Comparison of ENCODE assay signal across 21 cellular contexts in genomic region chr17:15269087-15269486, GRCh38. TPM values are rescaled to one million over a fixed set of nuclear protein-coding genes. Genes with fewer than 3 reads are reported as not detected.
DNase-seq lines count a peak whose midpoint lies in the region; ATAC-seq and TF ChIP-seq lines count a peak whose summit lies in the region.
"Had no signal": no experiment of that assay in that cellular context is flagged by ENCODE, and none has a peak within 500 bp of the region (broad histone marks: within the 10 kb centered on the region; RNA-seq: fewer than 3 reads in every experiment).

No MANE protein-coding gene starts in this region.

- H4K12ac ChIP-seq in trophoblast cell (ENCODE audit: low read depth, low read length): no peak overlapping the region

- H3K4ac ChIP-seq in trophoblast cell (ENCODE audit: low read depth, low read length): no peak overlapping the region

- H3K9ac ChIP-seq in trophoblast cell (ENCODE audit: low read length): no peak overlapping the region
- H3K9ac ChIP-seq: GM23248 had no signal

- H3K4me3 ChIP-seq in left ventricle myocardium inferior: no peak overlapping the region
- no peak overlapping the region for H3K4me3 ChIP-seq in sigmoid colon
- no peak overlapping the region for H3K4me3 ChIP-seq in uterus
- no peak overlapping the region for H3K4me3 ChIP-seq in thyroid gland (replicated peaks in 1 of 3)
- no peak overlapping the region for H3K4me3 ChIP-seq in trophoblast cell (ENCODE audit: low read depth, low read length)
- H3K4me3 ChIP-seq: GM23248, MG63, PC-9 had no signal

- intact Hi-C loops in left ventricle myocardium inferior (cut with micrococcal nuclease): no loop called here
- intact Hi-C loops in Right ventricle myocardium superior (cut with DNase I): no loop called here
- intact Hi-C loops in sigmoid colon (cut with DNase I): loop anchor here (10.0 kb wide), 1 partner anchor 656 kb away; no protein-coding TSS in a partner anchor
- intact Hi-C loops in uterus (cut with DNase I; ENCODE audit: low total_unique reads): no loop called here
- intact Hi-C loops in thyroid gland (cut with DNase I): loop anchor here (5.0 kb wide), 1 partner anchor 78 kb away; no protein-coding TSS in a partner anchor

- TF ChIP-seq CTCF in left ventricle myocardium inferior (IDR thresholded peaks at IDR 0.05; ENCODE audit: borderline replicate concordance) (no peak), sigmoid colon (IDR thresholded peaks at IDR 0.05) (no peak), uterus (IDR thresholded peaks at IDR 0.05) (no peak), thyroid gland (IDR thresholded peaks at IDR 0.05) (no peak)

- no peak overlapping the region for H2AK5ac ChIP-seq in trophoblast cell (ENCODE audit: low read length)

- H3K36me3 ChIP-seq in left ventricle myocardium inferior (no peaks in the 10 kb centered on the region), sigmoid colon (no peaks in the 10 kb centered on the region), uterus (no peaks in the 10 kb centered on the region), thyroid gland (no peaks in the 10 kb centered on the region), trophoblast cell (ENCODE audit: control insufficient read depth in 1 of 2, insufficient read depth in 2 of 2, low read length in 2 of 2) (no peaks in the 10 kb centered on the region)
- H3K36me3 ChIP-seq: MG63 had no signal

- H4K8ac ChIP-seq in trophoblast cell (ENCODE audit: low read depth, low read length): no peak overlapping the region

- H2BK12ac ChIP-seq in trophoblast cell (ENCODE audit: low read length): no peak overlapping the region

- H3K23ac ChIP-seq in trophoblast cell (ENCODE audit: low read length): no peak overlapping the region

- no peaks in the 10 kb centered on the region for H3K27me3 ChIP-seq in left ventricle myocardium inferior (ENCODE audit: low read depth)
- H3K27me3 ChIP-seq in sigmoid colon: no peaks in the 10 kb centered on the region
- no peaks in the 10 kb centered on the region for H3K27me3 ChIP-seq in uterus
- H3K27me3 ChIP-seq in thyroid gland: no peaks in the 10 kb centered on the region
- H3K27me3 ChIP-seq in trophoblast cell (ENCODE audit: insufficient read depth, low read length): no peaks in the 10 kb centered on the region
- H3K27me3 ChIP-seq: MG63 had no signal

- TF ChIP-seq POLR2A in sigmoid colon (IDR thresholded peaks at IDR 0.05): no peak
- TF ChIP-seq POLR2A in uterus (IDR thresholded peaks at IDR 0.05): no peak
- TF ChIP-seq POLR2A in thyroid gland (IDR thresholded peaks at IDR 0.05): no peak

- no peak overlapping the region for H2BK120ac ChIP-seq in trophoblast cell (ENCODE audit: insufficient read depth, low read length, poor library complexity)

- no peak for ATAC-seq in Right ventricle myocardium superior (ENCODE audit: poor library complexity)

- H3K79me1 ChIP-seq in trophoblast cell (ENCODE audit: low read length): peaks cover 3% of the 10 kb centered on the region

- no peaks in the 10 kb centered on the region for H3K9me3 ChIP-seq in left ventricle myocardium inferior (replicated peaks)
- no peaks in the 10 kb centered on the region for H3K9me3 ChIP-seq in sigmoid colon
- H3K9me3 ChIP-seq in uterus: no peaks in the 10 kb centered on the region
- no peaks in the 10 kb centered on the region for H3K9me3 ChIP-seq in thyroid gland
- no peaks in the 10 kb centered on the region for H3K9me3 ChIP-seq in trophoblast cell (ENCODE audit: insufficient read depth, low read depth, low read length)
- H3K9me3 ChIP-seq: MG63 had no signal

- H3K18ac ChIP-seq in trophoblast cell (ENCODE audit: low read length): no peak overlapping the region

- H4K91ac ChIP-seq in trophoblast cell (ENCODE audit: low read depth, low read length): no peak overlapping the region

- H2BK5ac ChIP-seq in trophoblast cell (ENCODE audit: low read depth, low read length, poor library complexity): no peak overlapping the region

- H3K79me2 ChIP-seq in trophoblast cell (ENCODE audit: control insufficient read depth, insufficient read depth, low read length, poor library complexity): no peaks in the 10 kb centered on the region

- peak overlapping the region; percentile 66 for H3K27ac ChIP-seq in left ventricle myocardium inferior (replicated peaks)
- H3K27ac ChIP-seq in sigmoid colon: peak overlapping the region in 3 of 4 donors; percentile 5 to 26 (median 6)
- H3K27ac ChIP-seq in uterus: peak overlapping the region; percentile 21 to 56
- no peak overlapping the region for H3K27ac ChIP-seq in thyroid gland
- H3K27ac ChIP-seq in trophoblast cell (ENCODE audit: low read depth, low read length): no peak overlapping the region
- H3K27ac ChIP-seq: GM23248, PC-9 had no signal

- H3K4me2 ChIP-seq in trophoblast cell (ENCODE audit: low read length): no peak overlapping the region
- H3K4me2 ChIP-seq: PC-9 had no signal

- no peak for TF ChIP-seq EP300 in sigmoid colon (IDR thresholded peaks at IDR 0.05)

- H3K4me1 ChIP-seq in left ventricle myocardium inferior (peaks cover 44% of the 10 kb centered on the region), sigmoid colon (peaks cover 0 to 31% (median 22%) of the 10 kb centered on the region in 4 donors), uterus (peaks cover 0 to 5% of the 10 kb centered on the region in 2 donors), thyroid gland (peaks cover 14 to 16% of the 10 kb centered on the region in 2 donors), trophoblast cell (ENCODE audit: control insufficient read depth in 1 of 2, insufficient read depth in 2 of 2, low read length in 2 of 2) (peaks cover 4 to 8% of the 10 kb centered on the region in 2 experiments)

- no peak overlapping the region for H2AFZ ChIP-seq in trophoblast cell (ENCODE audit: insufficient read depth, low read length, poor library complexity)
- H2AFZ ChIP-seq: GM23248, PC-9 had no signal

- DNase-seq in left ventricle myocardium inferior (no peak), Right ventricle myocardium superior (no peak), globus pallidus (ENCODE audit: low spot score) (peak; percentile 68), sigmoid colon (no peak), uterus (no peak), thyroid gland (no peak), trophoblast cell (no peak)
- DNase-seq in stimulated activated CD4-positive, alpha-beta T cell treated with anti-CD3 and anti-CD28 coated beads, Interleukin-1b, Interleukin-23, amount 100 ng/mL, for 48 hours: no peak
- DNase-seq: Calu3, DMS79 treated with DMSO at 0.1 percent for 48 hours, GF-D8, GM23248, H9, KBM-7, MG63, NCI-H1694, NCI-H2029 treated with DMSO at 0.1 percent for 48 hours, NCI-H2227 treated with DMSO at 0.1 percent for 48 hours, NCI-H526 treated with DMSO at 0.1 percent for 48 hours, PC-9, SHP77 had no signal

- no peak overlapping the region for H3K14ac ChIP-seq in trophoblast cell (ENCODE audit: low read length)

RNA-seq across cellular contexts. Expression of gene PMP22, which starts 4.0 kb away (rescaled TPM):
- total RNA-seq in left ventricle myocardium inferior: 135 TPM
- 183 TPM for total RNA-seq in Right ventricle myocardium superior
- 100 to 1,000 TPM; 125 to 350 (median 199) TPM for total RNA-seq in sigmoid colon
- polyA plus RNA-seq in sigmoid colon: 10 to 100 TPM; 25.2 to 48.9 (median 38.4) TPM
- total RNA-seq in uterus: 100 to 1,000 TPM; 104 to 246 (median 155) TPM
- total RNA-seq in thyroid gland: 100 to 1,000 TPM in 2 of 4 donors, 10 to 100 TPM in 2; 61.0 to 254 (median 109) TPM
- 66.8 and 70.1 TPM in 2 replicates for polyA plus RNA-seq in trophoblast cell (2013)

Comparison
In these comparisons a context has a peak if more than half of its experiments do, and no peak if none do; other contexts are left out.
1. H3K27ac ChIP-seq: peak in left ventricle myocardium inferior (single experiment), sigmoid colon (3 of 4) and uterus (2 of 2); none in thyroid gland (0 of 3) and trophoblast cell (single experiment).
2. intact Hi-C loops: an anchor here in sigmoid colon (10.0 kb wide) and thyroid gland (5.0 kb wide); none called in left ventricle myocardium inferior, Right ventricle myocardium superior and uterus.